Comparison of ENCODE assay signal across 21 cellular contexts in genomic region chr2:224034027-224034426, GRCh38. TPM values are rescaled to one million over a fixed set of nuclear protein-coding genes. Genes with fewer than 3 reads are reported as not detected.
DNase-seq lines count a peak whose midpoint lies in the region; ATAC-seq and TF ChIP-seq lines count a peak whose summit lies in the region.
"Had no signal": no experiment of that assay in that cellular context is flagged by ENCODE, and none has a peak within 500 bp of the region (broad histone marks: within the 10 kb centered on the region; RNA-seq: fewer than 3 reads in every experiment).

No MANE protein-coding gene starts in this region.

- peaks cover 18% of the 10 kb centered on the region for H3K27me3 ChIP-seq in Loucy (ENCODE audit: insufficient read depth, low read length, poor library complexity, severe bottlenecking)
- no peaks in the 10 kb centered on the region for H3K27me3 ChIP-seq in endodermal cell (ENCODE audit: control insufficient read depth, insufficient read depth, low read length, poor library complexity, severe bottlenecking)
- H3K27me3 ChIP-seq: Peyer's patch, SJCRH30 had no signal

- no peaks in the 10 kb centered on the region for H3K9me3 Mint-ChIP-seq in activated CD4-positive, alpha-beta T cell treated with anti-CD3 and anti-CD28 coated beads, Interleukin-2, amount 10 ng/mL, durations not matched to agents 24 days and 14 days
- no peaks in the 10 kb centered on the region for H3K9me3 Mint-ChIP-seq in endodermal cell
- no peaks in the 10 kb centered on the region for H3K9me3 Mint-ChIP-seq in neural crest cell
- H3K9me3 Mint-ChIP-seq: CD8-positive, alpha-beta T cell; H9; HFFc6 had no signal

- H3K27ac Mint-ChIP-seq in activated CD4-positive, alpha-beta T cell treated with anti-CD3 and anti-CD28 coated beads, Interleukin-2, amount 10 ng/mL, durations not matched to agents 24 days and 14 days, result peak overlapping the region; percentile 2
- H3K27ac Mint-ChIP-seq in endodermal cell, result no peak overlapping the region
- peak overlapping the region; percentile 75 for H3K27ac Mint-ChIP-seq in neural crest cell (ENCODE audit: unreplicated experiment)
- H3K27ac Mint-ChIP-seq: CD8-positive, alpha-beta T cell; HFFc6 had no signal

- no peak for TF ChIP-seq CTCF in Loucy (conservative IDR thresholded peaks at IDR 0.05; ENCODE audit: low read length)
- TF ChIP-seq CTCF in endodermal cell (conservative IDR thresholded peaks at IDR 0.05), result no peak
- no peak for TF ChIP-seq CTCF in neural crest cell (conservative IDR thresholded peaks at IDR 0.05)

- peaks cover 46% of the 10 kb centered on the region for H3K4me1 ChIP-seq in Loucy (ENCODE audit: insufficient read depth, low read length, poor library complexity, severe bottlenecking)
- peaks cover 4% of the 10 kb centered on the region for H3K4me1 ChIP-seq in endodermal cell (ENCODE audit: control insufficient read depth, insufficient read depth, low read length)
- H3K4me1 ChIP-seq: SJCRH30 had no signal

- peaks cover 30% of the 10 kb centered on the region for H3K36me3 Mint-ChIP-seq in activated CD4-positive, alpha-beta T cell treated with anti-CD3 and anti-CD28 coated beads, Interleukin-2, amount 10 ng/mL, durations not matched to agents 24 days and 14 days (ENCODE audit: low read depth)
- H3K36me3 Mint-ChIP-seq in endodermal cell (ENCODE audit: low read depth) (peaks cover 39% of the 10 kb centered on the region), neural crest cell (ENCODE audit: low read depth) (no peaks in the 10 kb centered on the region)

- H3K27me3 Mint-ChIP-seq in activated CD4-positive, alpha-beta T cell treated with anti-CD3 and anti-CD28 coated beads, Interleukin-2, amount 10 ng/mL, durations not matched to agents 24 days and 14 days, result peaks cover 4% of the 10 kb centered on the region
- H3K27me3 Mint-ChIP-seq in endodermal cell (ENCODE audit: insufficient read depth), result no peaks in the 10 kb centered on the region
- H3K27me3 Mint-ChIP-seq in neural crest cell (ENCODE audit: low read depth), result peaks cover 21% of the 10 kb centered on the region

- H3K4me3 ChIP-seq in Loucy (ENCODE audit: low read length, poor library complexity, severe bottlenecking) (no peak overlapping the region), endodermal cell (ENCODE audit: low read length) (peak overlapping the region; percentile 64)
- H3K4me3 ChIP-seq: Peyer's patch, SJCRH30 had no signal

- no peaks in the 10 kb centered on the region for H3F3A ChIP-seq in Loucy (ENCODE audit: low read depth)

- no peak overlapping the region for H3K4me3 Mint-ChIP-seq in activated CD4-positive, alpha-beta T cell treated with anti-CD3 and anti-CD28 coated beads, Interleukin-2, amount 10 ng/mL, durations not matched to agents 24 days and 14 days
- H3K4me3 Mint-ChIP-seq in endodermal cell, result no peak overlapping the region
- H3K4me3 Mint-ChIP-seq in neural crest cell, result peak overlapping the region; percentile 7
- H3K4me3 Mint-ChIP-seq: CD8-positive, alpha-beta T cell; H9; HFFc6 had no signal

- 94% methylated on average over 6 of the region's 6 CpGs for WGBS in endodermal cell (ENCODE audit: insufficient coverage in 1 of 2, insufficient read length in 1 of 2), 2 experiments

- H3K9me2 ChIP-seq in Loucy (replicated peaks; ENCODE audit: low read depth, low read length), result no peaks in the 10 kb centered on the region

- H3K27ac ChIP-seq in endodermal cell (ENCODE audit: low read depth, low read length), result no peak overlapping the region
- H3K27ac ChIP-seq: 22Rv1, Peyer's patch, SJCRH30 had no signal

- peaks cover 43% of the 10 kb centered on the region for H3K4me1 Mint-ChIP-seq in activated CD4-positive, alpha-beta T cell treated with anti-CD3 and anti-CD28 coated beads, Interleukin-2, amount 10 ng/mL, durations not matched to agents 24 days and 14 days
- H3K4me1 Mint-ChIP-seq in endodermal cell (peaks cover 38% of the 10 kb centered on the region), neural crest cell (peaks cover 17% of the 10 kb centered on the region)

- DNase-seq in activated CD4-positive, alpha-beta T cell treated with anti-CD3 and anti-CD28 coated beads, Interleukin-2, amount 10 ng/mL, durations not matched to agents 24 days and 14 days, result no peak
- no peak for DNase-seq in activated CD4-positive, alpha-beta T cell treated with anti-CD3 and anti-CD28 coated beads for 1 hour
- DNase-seq in endodermal cell (no peak), neural crest cell (ENCODE audit: low read depth, low spot score) (no peak), DMS79 treated with DMSO at 0.1 percent for 48 hours (lab: John Stamatoyannopoulos, UW) (no peak), MV-4-11 (lab: John Stamatoyannopoulos, UW) (no peak)
- DNase-seq: ACHN; CD8-positive, alpha-beta T cell; H9; HFFc6; KG1; NCI-H1694; NCI-H2081; NCI-H2171 treated with DMSO at 0.1 percent for 48 hours; NCI-H524 treated with DMSO at 0.1 percent for 48 hours; Peyer's patch; SJCRH30 had no signal

- no peaks in the 10 kb centered on the region for H3K9me3 ChIP-seq in Loucy (ENCODE audit: insufficient read depth, low read depth, low read length)
- H3K9me3 ChIP-seq in endodermal cell (ENCODE audit: control insufficient read depth, low read length), result no peaks in the 10 kb centered on the region
- H3K9me3 ChIP-seq: Peyer's patch, SJCRH30 had no signal

- H3K36me3 ChIP-seq in Loucy (ENCODE audit: insufficient read depth, low read length), result no peaks in the 10 kb centered on the region
- H3K36me3 ChIP-seq in endodermal cell (ENCODE audit: control insufficient read depth, insufficient read depth, low read length), result peaks cover 70% of the 10 kb centered on the region
- H3K36me3 ChIP-seq: Peyer's patch had no signal

- H3K4me2 ChIP-seq in Loucy (ENCODE audit: low read depth, low read length, poor library complexity, severe bottlenecking), result peak overlapping the region; percentile 14

- no peak for ATAC-seq in GM18519 (IDR thresholded peaks at IDR 0.05; ENCODE audit: low FRiP score, unreplicated experiment)
- ATAC-seq: CD8-positive, alpha-beta T cell had no signal

- H4K20me1 ChIP-seq in Loucy (ENCODE audit: insufficient read depth, low read length, poor library complexity, severe bottlenecking), result peaks cover 4% of the 10 kb centered on the region

- no peak overlapping the region for H2AFZ ChIP-seq in Loucy (ENCODE audit: low read length)

- H3K79me2 ChIP-seq in Loucy (ENCODE audit: insufficient read depth, low read length), result no peaks in the 10 kb centered on the region; the same call in 1 of the 2 replicates

- intact Hi-C loops in activated CD4-positive, alpha-beta T cell treated with anti-CD3 and anti-CD28 coated beads, Interleukin-2, amount 10 ng/mL, durations not matched to agents 24 days and 14 days (cut with micrococcal nuclease), result no loop called here

- H3K9ac ChIP-seq in Loucy (ENCODE audit: low read depth, low read length, poor library complexity, severe bottlenecking) (no peak overlapping the region), endodermal cell (ENCODE audit: extremely low read depth, low read length, poor library complexity, severe bottlenecking) (no peak overlapping the region)

RNA-seq across cellular contexts. Expression of gene SERPINE2, which starts 5.1 kb away (rescaled TPM):
- total RNA-seq in activated CD4-positive, alpha-beta T cell treated with anti-CD3 and anti-CD28 coated beads, Interleukin-2, amount 10 ng/mL, durations not matched to agents 24 days and 14 days, result 23.2 and 23.9 TPM in 2 replicates
- 100 to 1,000 TPM; 257 to 386 TPM for total RNA-seq in endodermal cell
- polyA plus RNA-seq in endodermal cell (2013, experiment 1 of 2), result 226 TPM
- 288 TPM for polyA plus RNA-seq in endodermal cell (2013, experiment 2 of 2)
- 34.0 and 36.0 TPM in 2 replicates for total RNA-seq in neural crest cell
- total RNA-seq: OCI-LY7 had no signal
